ENCODE assay signal across 9 cellular contexts in genomic region chr12:31234955-31235867, GRCh38.
DNase-seq lines count a peak whose midpoint lies in the region; ATAC-seq and TF ChIP-seq lines count a peak whose summit lies in the region.
"Had no signal": no experiment of that assay in that cellular context is flagged by ENCODE, and none has a peak within 500 bp of the region (broad histone marks: within the 10 kb centered on the region; RNA-seq: fewer than 3 reads in every experiment).

No MANE protein-coding gene starts in this region.

- no peaks in the 10 kb centered on the region for H3K9me3 ChIP-seq in breast epithelium
- no peaks in the 10 kb centered on the region for H3K9me3 ChIP-seq in liver (ENCODE audit: control insufficient read depth in 4 of 4, low read length in 3 of 4)

- H3K27me3 Mint-ChIP-seq in stimulated activated naive B cell treated with anti-CD40 and anti-IgM and Interleukin-4, amounts not matched to agents 10 μg/mL and 1 μg/mL and 100 μg/mL, for 72 hours, result peaks cover 34 to 36% of the 10 kb centered on the region in 2 donors
- peaks cover 44 to 77% of the 10 kb centered on the region in 2 donors for H3K27me3 Mint-ChIP-seq in effector memory CD8-positive, alpha-beta T cell

- H3K4me3 ChIP-seq in breast epithelium, result peak overlapping the region in 1 of 3 donors; percentile 1
- no peak overlapping the region for H3K4me3 ChIP-seq in liver (ENCODE audit: low read depth in 1 of 3, low read length in 3 of 3)

- H3K27me3 ChIP-seq in breast epithelium (no peaks in the 10 kb centered on the region), liver (ENCODE audit: control insufficient read depth in 4 of 4, insufficient read depth in 4 of 4, low read length in 3 of 4) (no peaks in the 10 kb centered on the region)

- no peaks in the 10 kb centered on the region for H3K36me3 ChIP-seq in breast epithelium
- H3K36me3 ChIP-seq in liver (ENCODE audit: control insufficient read depth in 4 of 4, insufficient read depth in 3 of 4, low read depth in 1 of 4, low read length in 3 of 4), result no peaks in the 10 kb centered on the region

- no peak for TF ChIP-seq POLR2A in breast epithelium (IDR thresholded peaks at IDR 0.05)

- H3K4me1 ChIP-seq in breast epithelium (no peaks in the 10 kb centered on the region), liver (ENCODE audit: control insufficient read depth in 4 of 4, insufficient read depth in 4 of 4, low read length in 3 of 4) (peaks cover 0 to 9% (median 0%) of the 10 kb centered on the region in 4 donors)

- peaks cover 0 to 4% of the 10 kb centered on the region in 2 donors for H3K36me3 Mint-ChIP-seq in stimulated activated naive B cell treated with anti-CD40 and anti-IgM and Interleukin-4, amounts not matched to agents 10 μg/mL and 1 μg/mL and 100 μg/mL, for 72 hours
- no peaks in the 10 kb centered on the region for H3K36me3 Mint-ChIP-seq in effector memory CD8-positive, alpha-beta T cell (ENCODE audit: insufficient read depth)

- TF ChIP-seq RAD21 in liver (IDR thresholded peaks at IDR 0.05), result peak; percentile 32 to 65

- intact Hi-C loops in breast epithelium (cut with DNase I; ENCODE audit: low total_unique reads), result no loop called here

- H3K4me3 Mint-ChIP-seq in stimulated activated naive B cell treated with anti-CD40 and anti-IgM and Interleukin-4, amounts not matched to agents 10 μg/mL and 1 μg/mL and 100 μg/mL, for 72 hours, result no peak overlapping the region
- H3K4me3 Mint-ChIP-seq in effector memory CD8-positive, alpha-beta T cell, result no peak overlapping the region

- TF ChIP-seq CTCF in GM12874 (IDR thresholded peaks at IDR 0.05; ENCODE audit: insufficient read depth, low read depth, low read length) (peak; percentile 40), breast epithelium (IDR thresholded peaks at IDR 0.05) (peak; percentile 32 to 51 (median 41)), liver (IDR thresholded peaks at IDR 0.05; ENCODE audit: low read depth, low read length, missing input control) (peak; percentile 62)

- no peak for ATAC-seq in stimulated activated naive B cell treated with anti-CD40 and anti-IgM and Interleukin-4, amounts not matched to agents 10 μg/mL and 1 μg/mL and 100 μg/mL, for 72 hours (replicated peaks)
- no peak for ATAC-seq in effector memory CD8-positive, alpha-beta T cell (replicated peaks)

- H3K9ac ChIP-seq in liver (ENCODE audit: low read depth in 1 of 2, low read length in 2 of 2), result no peak overlapping the region

- peaks cover 6 to 8% of the 10 kb centered on the region in 2 donors for H3K4me1 Mint-ChIP-seq in stimulated activated naive B cell treated with anti-CD40 and anti-IgM and Interleukin-4, amounts not matched to agents 10 μg/mL and 1 μg/mL and 100 μg/mL, for 72 hours
- peaks cover 0 to 5% of the 10 kb centered on the region in 2 donors for H3K4me1 Mint-ChIP-seq in effector memory CD8-positive, alpha-beta T cell (ENCODE audit: low read depth in 2 of 2)

- H3K27ac ChIP-seq in breast epithelium (no peak overlapping the region), liver (ENCODE audit: low read depth in 1 of 2, low read length in 2 of 2) (no peak overlapping the region)

- 42% methylated on average over 12 of the region's 12 CpGs for WGBS in liver

- DNase-seq in NCI-H2196 (lab: John Stamatoyannopoulos, UW; ENCODE audit: unreplicated experiment) (peak; percentile 85), breast epithelium (ENCODE audit: low spot score in 2 of 2) (no peak), T-helper 9 cell (no peak), NOMO-1 treated with dmso at 0.1 percent for 144 hours (lab: John Stamatoyannopoulos, UW; ENCODE audit: unreplicated experiment) (no peak)
- no peak for DNase-seq in stimulated activated naive B cell treated with anti-CD40 and anti-IgM and Interleukin-4, amounts not matched to agents 10 μg/mL and 1 μg/mL and 100 μg/mL, for 72 hours
- DNase-seq in effector memory CD8-positive, alpha-beta T cell, result no peak

- H3K9me3 Mint-ChIP-seq in stimulated activated naive B cell treated with anti-CD40 and anti-IgM and Interleukin-4, amounts not matched to agents 10 μg/mL and 1 μg/mL and 100 μg/mL, for 72 hours, result peaks cover 4 to 5% of the 10 kb centered on the region in 2 donors
- H3K9me3 Mint-ChIP-seq in effector memory CD8-positive, alpha-beta T cell, result no peaks in the 10 kb centered on the region

- no peak overlapping the region for H3K27ac Mint-ChIP-seq in stimulated activated naive B cell treated with anti-CD40 and anti-IgM and Interleukin-4, amounts not matched to agents 10 μg/mL and 1 μg/mL and 100 μg/mL, for 72 hours
- no peak overlapping the region for H3K27ac Mint-ChIP-seq in effector memory CD8-positive, alpha-beta T cell
- H3K27ac Mint-ChIP-seq: IgD-negative memory B cell had no signal

TF ChIP-seq in liver, 16 proteins besides CTCF, POLR2A, EP300 and RAD21:
- no peak for TF ChIP-seq FOXA2 (IDR thresholded peaks at IDR 0.05)
- TF ChIP-seq ATF3 (IDR thresholded peaks at IDR 0.05), result no peak
- TF ChIP-seq ZBTB33 (IDR thresholded peaks at IDR 0.05), result no peak
- no peak for TF ChIP-seq JUND (IDR thresholded peaks at IDR 0.05)
- no peak for TF ChIP-seq TAF1 (conservative IDR thresholded peaks at IDR 0.05)
- no peak for TF ChIP-seq FOXA1 (IDR thresholded peaks at IDR 0.05)
- TF ChIP-seq, protein P1, sequence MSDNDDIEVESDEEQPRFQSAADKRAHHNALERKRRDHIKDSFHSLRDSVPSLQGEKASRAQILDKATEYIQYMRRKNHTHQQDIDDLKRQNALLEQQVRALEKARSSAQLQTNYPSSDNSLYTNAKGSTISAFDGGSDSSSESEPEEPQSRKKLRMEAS (IDR thresholded peaks at IDR 0.05), result no peak
- no peak for TF ChIP-seq GABPA (IDR thresholded peaks at IDR 0.05 in 1 of 2, conservative IDR thresholded peaks at IDR 0.05 in 1 of 2)
